Comparison of ENCODE assay signal across 8 cellular contexts in genomic region chr5:76521240-76521758, GRCh38.
A peak's percentile ranks its signal among the peaks of the same experiment; 100 is the strongest.
DNase-seq lines count a peak whose midpoint lies in the region; ATAC-seq and TF ChIP-seq lines count a peak whose summit lies in the region.

No MANE protein-coding gene starts in this region.

- TF ChIP-seq CTCF in type B pancreatic cell (conservative IDR thresholded peaks at IDR 0.05) = no peak

- H3K36me3 Mint-ChIP-seq in activated CD4-positive, alpha-beta T cell treated with anti-CD3 and anti-CD28 coated beads, Interleukin-2, amount 10 ng/mL, durations not matched to agents 7 days and 5 days (ENCODE audit: low read depth) = peaks cover 20% of the 10 kb centered on the region
- H3K36me3 Mint-ChIP-seq in activated naive CD8-positive, alpha-beta T cell treated with anti-CD3 and anti-CD28 coated beads, Interleukin-2, amount 50 U/mL, for 24 hours (ENCODE audit: low read depth) = peaks cover 9% of the 10 kb centered on the region
- no peaks in the 10 kb centered on the region for H3K36me3 Mint-ChIP-seq in type B pancreatic cell

- CTCF ChIA-PET in activated CD4-positive, alpha-beta T cell treated with anti-CD3 and anti-CD28 coated beads, Interleukin-2, amount 10 ng/mL, durations not matched to agents 7 days and 5 days (lab: Charles Lee) = interaction anchor here (1.0 to 1.4 kb wide), 2 partner anchors 23 to 116 kb away, joined by 3 read pairs; no protein-coding TSS in a partner anchor

- DNase-seq in activated CD4-positive, alpha-beta T cell treated with anti-CD3 and anti-CD28 coated beads, Interleukin-2, amount 10 ng/mL, durations not matched to agents 7 days and 5 days = no peak
- DNase-seq in activated CD4-positive, alpha-beta T cell treated with anti-CD3 and anti-CD28 coated beads for 1 hour = no peak
- no peak for DNase-seq in activated naive CD8-positive, alpha-beta T cell treated with anti-CD3 and anti-CD28 coated beads, Interleukin-2, amount 50 U/mL, for 24 hours
- peak; percentile 26 for DNase-seq in non-pigmented ciliary epithelial cell (ENCODE audit: low read depth)
- DNase-seq in NAMALWA (ENCODE audit: low spot score) = no peak
- no peak for DNase-seq in putamen (ENCODE audit: low spot score)
- no peak for DNase-seq in type B pancreatic cell (ENCODE audit: extremely low spot score, unreplicated experiment)

- H3K9me3 Mint-ChIP-seq in activated CD4-positive, alpha-beta T cell treated with anti-CD3 and anti-CD28 coated beads, Interleukin-2, amount 10 ng/mL, durations not matched to agents 7 days and 5 days = no peaks in the 10 kb centered on the region
- peaks cover 5% of the 10 kb centered on the region for H3K9me3 Mint-ChIP-seq in activated naive CD8-positive, alpha-beta T cell treated with anti-CD3 and anti-CD28 coated beads, Interleukin-2, amount 50 U/mL, for 24 hours
- peaks cover 5% of the 10 kb centered on the region for H3K9me3 Mint-ChIP-seq in type B pancreatic cell

- H3K27me3 Mint-ChIP-seq in activated CD4-positive, alpha-beta T cell treated with anti-CD3 and anti-CD28 coated beads, Interleukin-2, amount 10 ng/mL, durations not matched to agents 7 days and 5 days = no peaks in the 10 kb centered on the region
- H3K27me3 Mint-ChIP-seq in activated naive CD8-positive, alpha-beta T cell treated with anti-CD3 and anti-CD28 coated beads, Interleukin-2, amount 50 U/mL, for 24 hours = no peaks in the 10 kb centered on the region
- no peaks in the 10 kb centered on the region for H3K27me3 Mint-ChIP-seq in type B pancreatic cell

- peaks cover 28% of the 10 kb centered on the region for H3K4me1 Mint-ChIP-seq in activated CD4-positive, alpha-beta T cell treated with anti-CD3 and anti-CD28 coated beads, Interleukin-2, amount 10 ng/mL, durations not matched to agents 7 days and 5 days
- H3K4me1 Mint-ChIP-seq in activated naive CD8-positive, alpha-beta T cell treated with anti-CD3 and anti-CD28 coated beads, Interleukin-2, amount 50 U/mL, for 24 hours = peaks cover 76% of the 10 kb centered on the region
- peaks cover 29% of the 10 kb centered on the region for H3K4me1 Mint-ChIP-seq in type B pancreatic cell (ENCODE audit: unreplicated experiment)

- no peak overlapping the region for H3K4me3 Mint-ChIP-seq in activated CD4-positive, alpha-beta T cell treated with anti-CD3 and anti-CD28 coated beads, Interleukin-2, amount 10 ng/mL, durations not matched to agents 7 days and 5 days
- peak overlapping the region; percentile 21 for H3K4me3 Mint-ChIP-seq in activated naive CD8-positive, alpha-beta T cell treated with anti-CD3 and anti-CD28 coated beads, Interleukin-2, amount 50 U/mL, for 24 hours
- no peak overlapping the region for H3K4me3 Mint-ChIP-seq in type B pancreatic cell

- POLR2A ChIA-PET in activated CD4-positive, alpha-beta T cell treated with anti-CD3 and anti-CD28 coated beads, Interleukin-2, amount 10 ng/mL, durations not matched to agents 7 days and 5 days (lab: Charles Lee) = no interaction called here

- ATAC-seq in HG02973 (IDR thresholded peaks at IDR 0.05; ENCODE audit: unreplicated experiment) = peak; percentile 91
- ATAC-seq in activated naive CD8-positive, alpha-beta T cell treated with anti-CD3 and anti-CD28 coated beads, Interleukin-2, amount 50 U/mL, for 24 hours = peak; percentile 95

- peak overlapping the region; percentile 47 for H3K27ac Mint-ChIP-seq in activated CD4-positive, alpha-beta T cell treated with anti-CD3 and anti-CD28 coated beads, Interleukin-2, amount 10 ng/mL, durations not matched to agents 7 days and 5 days
- H3K27ac Mint-ChIP-seq in activated naive CD8-positive, alpha-beta T cell treated with anti-CD3 and anti-CD28 coated beads, Interleukin-2, amount 50 U/mL, for 24 hours = peak overlapping the region; percentile 95
- H3K27ac Mint-ChIP-seq in type B pancreatic cell = no peak overlapping the region
